11 cellular contexts compared by ENCODE assay signal in the genomic region with DNA sequence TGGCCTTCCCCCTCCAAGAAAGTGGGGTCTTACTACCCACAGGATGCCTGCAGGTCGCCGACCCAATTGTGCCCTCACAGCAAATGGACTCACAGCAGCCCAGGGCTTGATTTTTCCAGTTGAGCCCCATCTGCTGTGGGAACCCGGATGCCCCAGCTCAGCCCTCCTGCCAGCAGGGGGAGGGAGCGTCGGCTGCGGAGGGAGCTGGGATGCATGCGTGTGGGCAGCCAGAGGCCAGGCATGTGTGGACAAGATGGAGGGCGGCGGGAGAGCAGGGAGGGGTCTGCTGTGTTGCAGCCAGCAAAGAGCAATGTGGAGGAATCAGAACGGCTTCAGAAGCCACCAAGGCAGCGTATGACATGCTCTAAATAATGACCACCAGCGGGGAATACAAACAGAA. TPM values are rescaled to one million over a fixed set of nuclear protein-coding genes. Genes with fewer than 3 reads are reported as not detected.
DNase-seq lines count a peak whose midpoint lies in the region; TF ChIP-seq lines count a peak whose summit lies in the region.
"Had no signal": no experiment of that assay in that cellular context is flagged by ENCODE, and none has a peak within 500 bp of the region (broad histone marks: within the 10 kb centered on the region; RNA-seq: fewer than 3 reads in every experiment).

No MANE protein-coding gene starts in this region.

- no peaks in the 10 kb centered on the region for H3K4me1 Mint-ChIP-seq in CD4-positive, alpha-beta memory T cell
- H3K4me1 Mint-ChIP-seq: nephron had no signal

- no peaks in the 10 kb centered on the region for H3K9me3 ChIP-seq in left ventricle myocardium inferior (replicated peaks)
- H3K9me3 ChIP-seq in SJSA1 (replicated peaks), result no peaks in the 10 kb centered on the region
- no peaks in the 10 kb centered on the region for H3K9me3 ChIP-seq in CD4-positive, alpha-beta memory T cell (ENCODE audit: control insufficient read depth in 1 of 2, low read length in 2 of 2)

- no peak overlapping the region for H3K4me3 Mint-ChIP-seq in CD4-positive, alpha-beta memory T cell
- H3K4me3 Mint-ChIP-seq: nephron had no signal

- CTCF ChIA-PET in CD4-positive, alpha-beta memory T cell (lab: Charles Lee; ENCODE audit: partially characterized antibody), result no interaction called here

- peaks cover 0 to 4% (median 0%) of the 10 kb centered on the region in 8 donors for H3K9me3 Mint-ChIP-seq in CD4-positive, alpha-beta memory T cell
- H3K9me3 Mint-ChIP-seq: nephron had no signal

- peaks cover 37% of the 10 kb centered on the region for H3K27me3 ChIP-seq in left ventricle myocardium inferior (ENCODE audit: low read depth)
- no peaks in the 10 kb centered on the region for H3K27me3 ChIP-seq in SJSA1 (replicated peaks)
- H3K27me3 ChIP-seq in CD4-positive, alpha-beta memory T cell (ENCODE audit: insufficient read depth, low read length), result no peaks in the 10 kb centered on the region

- H3K27ac ChIP-seq in left ventricle myocardium inferior (replicated peaks) (no peak overlapping the region), SJSA1 (no peak overlapping the region)
- no peak overlapping the region for H3K27ac ChIP-seq in CD4-positive, alpha-beta memory T cell (ENCODE audit: low read depth, low read length)
- H3K27ac ChIP-seq: RWPE1 had no signal

- H3K27ac Mint-ChIP-seq in CD4-positive, alpha-beta memory T cell, result no peak overlapping the region
- H3K27ac Mint-ChIP-seq: nephron had no signal

- no peaks in the 10 kb centered on the region for H3K4me1 ChIP-seq in left ventricle myocardium inferior
- H3K4me1 ChIP-seq in SJSA1 (replicated peaks), result peaks cover 6% of the 10 kb centered on the region
- H3K4me1 ChIP-seq in CD4-positive, alpha-beta memory T cell (ENCODE audit: insufficient read depth, low read length), result no peaks in the 10 kb centered on the region

- H3K4me3 ChIP-seq in left ventricle myocardium inferior, result no peak overlapping the region
- no peak overlapping the region for H3K4me3 ChIP-seq in SJSA1
- no peak overlapping the region for H3K4me3 ChIP-seq in fibroblast of the aortic adventitia (ENCODE audit: low read depth, low read length)
- H3K4me3 ChIP-seq in CD4-positive, alpha-beta memory T cell (ENCODE audit: low read length in 2 of 2), result no peak overlapping the region

- H3K27me3 Mint-ChIP-seq in CD4-positive, alpha-beta memory T cell, result peaks cover 11 to 24% of the 10 kb centered on the region in 2 donors

- H3K36me3 ChIP-seq in left ventricle myocardium inferior (no peaks in the 10 kb centered on the region), SJSA1 (no peaks in the 10 kb centered on the region)
- no peaks in the 10 kb centered on the region for H3K36me3 ChIP-seq in CD4-positive, alpha-beta memory T cell (ENCODE audit: insufficient read depth, low read length)

- no peak for DNase-seq in left ventricle myocardium inferior
- DNase-seq in cardiac septum (ENCODE audit: low spot score), result no peak
- peak; percentile 37 to 57 for DNase-seq in SJSA1 (ENCODE audit: low read depth in 1 of 2, low spot score in 2 of 2)
- peak; percentile 11 for DNase-seq in fibroblast of the aortic adventitia (ENCODE audit: low read depth)
- DNase-seq in ureter (ENCODE audit: low spot score), result peak; percentile 52
- DNase-seq in activated CD4-positive, alpha-beta T cell treated with anti-CD3 and anti-CD28 coated beads, Interleukin-2, amount 50 U/mL, for 4 hours, result no peak
- no peak for DNase-seq in CD4-positive, alpha-beta memory T cell
- DNase-seq in AML-193 (lab: John Stamatoyannopoulos, UW), result no peak
- DNase-seq: activated CD4-positive, alpha-beta T cell treated with anti-CD3 and anti-CD28 coated beads, Interleukin-2, amount 50 U/mL, for 48 hours had no signal

- H3K36me3 Mint-ChIP-seq in CD4-positive, alpha-beta memory T cell, result no peaks in the 10 kb centered on the region

- TF ChIP-seq CTCF in left ventricle myocardium inferior (IDR thresholded peaks at IDR 0.05; ENCODE audit: borderline replicate concordance), result peak; percentile 49
- TF ChIP-seq CTCF in fibroblast of the aortic adventitia (IDR thresholded peaks at IDR 0.05; ENCODE audit: insufficient read depth, low read length), result peak; percentile 44

- intact Hi-C loops in left ventricle myocardium inferior (cut with micrococcal nuclease) (no loop called here), cardiac septum (cut with DNase I) (no loop called here)
- intact Hi-C loops in CD4-positive, alpha-beta memory T cell (cut with micrococcal nuclease), result no loop called here

- POLR2A ChIA-PET in CD4-positive, alpha-beta memory T cell (lab: Charles Lee; ENCODE audit: partially characterized antibody), result no interaction called here

RNA-seq across cellular contexts. Expression of gene EIF3D, which starts 41.0 kb away (rescaled TPM):
- total RNA-seq in left ventricle myocardium inferior, result 75.4 TPM
- 82.3 TPM for total RNA-seq in cardiac septum
- total RNA-seq in SJSA1 (2014; rRNA removed; shearing (Covaris generic)), result 266 and 351 TPM in 2 replicates
- 302 and 336 TPM in 2 replicates for total RNA-seq in fibroblast of the aortic adventitia (ENCODE audit: low replicate concordance)
- 169 TPM for total RNA-seq in ureter
- total RNA-seq in CD4-positive, alpha-beta memory T cell, result 100 to 1,000 TPM; 222 to 228 TPM
- polyA plus RNA-seq in CD4-positive, alpha-beta memory T cell, result 100 to 1,000 TPM; 137 to 191 TPM

Comparison
In these comparisons a context has a peak if more than half of its experiments do, and no peak if none do; other contexts are left out.
1. DNase-seq: peak in SJSA1 (2 of 2), fibroblast of the aortic adventitia (single experiment) and ureter (single experiment); none in left ventricle myocardium inferior (single experiment), cardiac septum (single experiment), activated CD4-positive, alpha-beta T cell treated with anti-CD3 and anti-CD28 coated beads, Interleukin-2, amount 50 U/mL, for 4 hours (0 of 2), CD4-positive, alpha-beta memory T cell (0 of 5) and AML-193 (0 of 2).